In genomic region chr1:143611159-143611558, GRCh38 we compare ENCODE assay signal across 2 cellular contexts.
TF ChIP-seq lines count a peak whose summit lies in the region.

No MANE protein-coding gene starts in this region.

TF ChIP-seq in SK-N-SH, 30 proteins besides CTCF, POLR2A, EP300 and RAD21 (continued from another document):
- TF ChIP-seq REST (IDR thresholded peaks at IDR 0.05; ENCODE audit: low read depth, low read length) (no peak), USF2 (IDR thresholded peaks at IDR 0.05; ENCODE audit: borderline replicate concordance, low read depth, low read length) (no peak), YY1 (IDR thresholded peaks at IDR 0.05; ENCODE audit: low read depth) (no peak), GATA2 (CRISPR knock-in tag; IDR thresholded peaks at IDR 0.05) (no peak), MEF2A (IDR thresholded peaks at IDR 0.05; ENCODE audit: borderline replicate concordance, low read depth) (no peak), ELF1 (IDR thresholded peaks at IDR 0.05) (no peak), RXRA (IDR thresholded peaks at IDR 0.05; ENCODE audit: borderline replicate concordance, low read depth) (no peak), PBX3 (IDR thresholded peaks at IDR 0.05) (no peak), FOXJ3 (CRISPR knock-in tag; IDR thresholded peaks at IDR 0.05) (no peak)

TF ChIP-seq in SK-N-SH treated with all-trans-retinoic acid at 6 μM for 48 hours, 23 proteins besides CTCF, POLR2A, EP300 and RAD21 (continued from another document):
- TF ChIP-seq PATZ1 (CRISPR knock-in tag; IDR thresholded peaks at IDR 0.05; ENCODE audit: borderline replicate concordance) = no peak
- no peak for TF ChIP-seq CSRNP3 (CRISPR knock-in tag; IDR thresholded peaks at IDR 0.05)
- no peak for TF ChIP-seq CREB5 (CRISPR knock-in tag; IDR thresholded peaks at IDR 0.05; ENCODE audit: low read depth)
- no peak for TF ChIP-seq SNAI2 (CRISPR knock-in tag; IDR thresholded peaks at IDR 0.05)
- no peak for TF ChIP-seq ZNF565 (CRISPR knock-in tag; conservative IDR thresholded peaks at IDR 0.05; ENCODE audit: low read depth)
- no peak for TF ChIP-seq BACH2 (CRISPR knock-in tag; IDR thresholded peaks at IDR 0.05; ENCODE audit: borderline replicate concordance)
- TF ChIP-seq ZNF70 (CRISPR knock-in tag; IDR thresholded peaks at IDR 0.05) = no peak
- TF ChIP-seq TOX (CRISPR knock-in tag; IDR thresholded peaks at IDR 0.05; ENCODE audit: borderline replicate concordance) = no peak
- TF ChIP-seq ZFP3 (CRISPR knock-in tag; IDR thresholded peaks at IDR 0.05) = no peak
- no peak for TF ChIP-seq GLIS3 (CRISPR knock-in tag; IDR thresholded peaks at IDR 0.05)
- no peak for TF ChIP-seq TCF4 (CRISPR knock-in tag; IDR thresholded peaks at IDR 0.05; ENCODE audit: borderline replicate concordance)
TF ChIP-seq in SK-N-SH treated with all-trans-retinoic acid at 6 μM for 48 hours: peak in this region for 0.
